7 cellular contexts compared by ENCODE assay signal in genomic region chr6:38425788-38426488, GRCh38.
DNase-seq lines count a peak whose midpoint lies in the region; ATAC-seq, FAIRE-seq and TF ChIP-seq lines count a peak whose summit lies in the region.
"Not testable (repeated sequence)": the region's sequence is repeated elsewhere in the genome, so short reads cannot be mapped to it uniquely, and the experiment has no call there.

No MANE protein-coding gene starts in this region.

- CTCF ChIA-PET in A549 (lab: Yijun Ruan, JAX), result interaction anchor here (1.1 to 1.8 kb wide), 2 partner anchors 15 to 22 kb away, joined by 3 to 4 read pairs; no protein-coding TSS in a partner anchor
- CTCF ChIA-PET in HEK293 (lab: Yijun Ruan, JAX), result interaction anchor here (0.6 to 0.7 kb wide), 2 partner anchors 95 to 727 kb away, joined by 3 to 4 read pairs; no protein-coding TSS in a partner anchor
- CTCF ChIA-PET in K562 (lab: Yijun Ruan, JAX; ENCODE audit: low intra/inter-chr PET ratio), result not testable (repeated sequence)

- in situ Hi-C loops in K562 (cut with MboI), result not testable (repeated sequence)

- POLR2A ChIA-PET in A549 (lab: Yijun Ruan, JAX), result not testable (repeated sequence)
- POLR2A ChIA-PET in HEK293 (lab: Yijun Ruan, JAX), result interaction anchor here (1.5 kb wide), 1 partner anchor 9 kb away, joined by 4 read pairs; no protein-coding TSS in a partner anchor
- POLR2A ChIA-PET in K562 (lab: Yijun Ruan, JAX), result interaction anchor here (1.0 kb wide), 1 partner anchor 17 kb away, joined by 4 read pairs; no protein-coding TSS in a partner anchor

- ATAC-seq in A549, K562: not testable (repeated sequence)
- peak; percentile 44 for ATAC-seq in esophagus mucosa

- H3K79me2 ChIP-seq in K562 (ENCODE audit: control insufficient read depth, insufficient read depth, low read length); mesendoderm (ENCODE audit: control insufficient read depth, insufficient read depth, low read length): not testable (repeated sequence)

- TF ChIP-seq CTCF in A549 (IDR thresholded peaks at IDR 0.05); HEK293 (tag by site-specific recombination; IDR thresholded peaks at IDR 0.05); K562 (IDR thresholded peaks at IDR 0.05 in 2 of 3, conservative IDR thresholded peaks at IDR 0.05 in 1 of 3; ENCODE audit: insufficient read depth in 2 of 3, low read depth in 1 of 3, low read length in 3 of 3); type B pancreatic cell (conservative IDR thresholded peaks at IDR 0.05): not testable (repeated sequence)

- not testable (repeated sequence) for H3K36me3 Mint-ChIP-seq in type B pancreatic cell

- H2BK15ac ChIP-seq in mesendoderm (replicated peaks; ENCODE audit: low read depth), result not testable (repeated sequence)

- H3K27ac ChIP-seq in A549; HEK293 (ENCODE audit: extremely low read depth, low read depth, low read length); K562 (ENCODE audit: extremely low read depth, low read depth, low read length); mesendoderm (ENCODE audit: low read depth, low read length): not testable (repeated sequence)

- intact Hi-C loops in K562 (cut with micrococcal nuclease), result not testable (repeated sequence)

- not testable (repeated sequence) for H4K5ac ChIP-seq in mesendoderm (ENCODE audit: low read length)

- not testable (repeated sequence) for H3K9me3 Mint-ChIP-seq in type B pancreatic cell

- not testable (repeated sequence) for H4K20me1 ChIP-seq in K562 (replicated peaks; ENCODE audit: control insufficient read depth, insufficient read depth, low read length)

- not testable (repeated sequence) for H3K23ac ChIP-seq in mesendoderm (ENCODE audit: low read length)

- H3K4ac ChIP-seq in mesendoderm (ENCODE audit: low read depth, low read length), result peak overlapping the region; percentile 49

- FAIRE-seq in A549 (lab: Jason Lieb, UNC); K562 (lab: Jason Lieb, UNC): not testable (repeated sequence)

- H3K36me3 ChIP-seq in HEK293 (ENCODE audit: control insufficient read depth in 2 of 2, insufficient read depth in 1 of 2, low read length in 2 of 2); K562 (ENCODE audit: control insufficient read depth, insufficient read depth, low read length); mesendoderm (ENCODE audit: control insufficient read depth, insufficient read depth, low read length): not testable (repeated sequence)

- H3K9me1 ChIP-seq in K562 (ENCODE audit: control insufficient read depth, insufficient read depth, low read length), result not testable (repeated sequence)

- not testable (repeated sequence) for TF ChIP-seq POLR2A in A549 (IDR thresholded peaks at IDR 0.05; ENCODE audit: low read length); K562 (conservative IDR thresholded peaks at IDR 0.05)

- TF ChIP-seq RAD21 in A549 (conservative IDR thresholded peaks at IDR 0.05 in 1 of 2, IDR thresholded peaks at IDR 0.05 in 1 of 2); K562 (CRISPR knock-in tag; conservative IDR thresholded peaks at IDR 0.05 in 1 of 2, IDR thresholded peaks at IDR 0.05 in 1 of 2): not testable (repeated sequence)

- not testable (repeated sequence) for BruUV-seq in K562 (replicated peaks; lab: Mats Ljungman, UMichigan)

- TF ChIP-seq EP300 in A549 (IDR thresholded peaks at IDR 0.05); K562 (IDR thresholded peaks at IDR 0.05; ENCODE audit: low read length): not testable (repeated sequence)

- H3K4me3 Mint-ChIP-seq in type B pancreatic cell, result not testable (repeated sequence)

- H3K27me3 Mint-ChIP-seq in type B pancreatic cell, result not testable (repeated sequence)

- H3K27me3 ChIP-seq in K562 (ENCODE audit: control insufficient read depth in 2 of 2, insufficient read depth in 2 of 2, low read length in 2 of 2), result peaks cover 17 to 23% of the 10 kb centered on the region in 2 experiments; a peak in 4 of 5 replicates
- H3K27me3 ChIP-seq in mesendoderm (ENCODE audit: insufficient read depth, low read length, poor library complexity), result not testable (repeated sequence)

- not testable (repeated sequence) for H3K79me1 ChIP-seq in mesendoderm (ENCODE audit: low read length)

- H3K4me2 ChIP-seq in A549; K562 (ENCODE audit: insufficient read depth, low read length); mesendoderm (ENCODE audit: low read length): not testable (repeated sequence)

- not testable (repeated sequence) for H3K4me1 ChIP-seq in A549; K562 (replicated peaks in 1 of 2; ENCODE audit: control insufficient read depth in 2 of 2, insufficient read depth in 2 of 2, low read length in 2 of 2); mesendoderm (ENCODE audit: control insufficient read depth, low read depth, low read length)
- peaks cover 10% of the 10 kb centered on the region for H3K4me1 ChIP-seq in HEK293 (ENCODE audit: control insufficient read depth, insufficient read depth, low read length)

- H3K4me1 Mint-ChIP-seq in type B pancreatic cell (ENCODE audit: unreplicated experiment), result peaks cover 21% of the 10 kb centered on the region

- H2AFZ ChIP-seq in K562 (ENCODE audit: low read depth, low read length), result not testable (repeated sequence)

- not testable (repeated sequence) for H2BK120ac ChIP-seq in mesendoderm (ENCODE audit: low read depth, low read length)

- not testable (repeated sequence) for H3K9ac ChIP-seq in K562 (ENCODE audit: insufficient read depth in 1 of 2, low read depth in 2 of 2, low read length in 2 of 2); mesendoderm (ENCODE audit: low read length)

- H3K9me3 ChIP-seq in A549; HEK293 (ENCODE audit: control insufficient read depth, insufficient read depth, low read depth, low read length); K562 (replicated peaks; ENCODE audit: control insufficient read depth, insufficient read depth, low read depth, low read length): not testable (repeated sequence)

- peak overlapping the region; percentile 28 for H4K8ac ChIP-seq in mesendoderm (ENCODE audit: low read depth, low read length)

- H3K56ac ChIP-seq in mesendoderm (ENCODE audit: low read length), result peak overlapping the region; percentile 49

- H3K4me3 ChIP-seq in A549; HEK293 (ENCODE audit: low read depth, low read length); K562; mesendoderm (ENCODE audit: low read length): not testable (repeated sequence)

- peak overlapping the region; percentile 18 for H3K27ac Mint-ChIP-seq in type B pancreatic cell

- DNase-seq in A549 (ENCODE audit: low read depth in 1 of 2, low spot score in 1 of 2); K562 (ENCODE audit: extremely low read depth in 1 of 4, low spot score in 3 of 4); mesendoderm; type B pancreatic cell (ENCODE audit: extremely low spot score, unreplicated experiment): not testable (repeated sequence)
- peak; percentile 23 for DNase-seq in NCI-H748 (lab: John Stamatoyannopoulos, UW; ENCODE audit: unreplicated experiment)

- H2BK5ac ChIP-seq in mesendoderm (ENCODE audit: low read length), result not testable (repeated sequence)

- H2AK5ac ChIP-seq in mesendoderm (ENCODE audit: low read length), result not testable (repeated sequence)

- 85% methylated on average over 11 of the region's 11 CpGs for WGBS in A549 (ENCODE audit: missing lambda C conversion rate)
- 3% methylated on average over 11 of the region's 11 CpGs for WGBS in K562 (ENCODE audit: insufficient coverage, low coverage, missing lambda C conversion rate)
- WGBS in mesendoderm (ENCODE audit: extremely low coverage, insufficient coverage, low lambda C conversion rate), result no CpG with 5 or more reads among the region's 11 CpGs

- H3K18ac ChIP-seq in mesendoderm (ENCODE audit: low read length), result peak overlapping the region; percentile 34

TF ChIP-seq in A549, 52 proteins besides CTCF, POLR2A, EP300 and RAD21:
- peak; percentile 7 for TF ChIP-seq MAFK (IDR thresholded peaks at IDR 0.05; ENCODE audit: partially characterized antibody)

TF ChIP-seq in HEK293, 187 proteins besides CTCF, POLR2A, EP300 and RAD21:
- TF ChIP-seq, protein P1, sequence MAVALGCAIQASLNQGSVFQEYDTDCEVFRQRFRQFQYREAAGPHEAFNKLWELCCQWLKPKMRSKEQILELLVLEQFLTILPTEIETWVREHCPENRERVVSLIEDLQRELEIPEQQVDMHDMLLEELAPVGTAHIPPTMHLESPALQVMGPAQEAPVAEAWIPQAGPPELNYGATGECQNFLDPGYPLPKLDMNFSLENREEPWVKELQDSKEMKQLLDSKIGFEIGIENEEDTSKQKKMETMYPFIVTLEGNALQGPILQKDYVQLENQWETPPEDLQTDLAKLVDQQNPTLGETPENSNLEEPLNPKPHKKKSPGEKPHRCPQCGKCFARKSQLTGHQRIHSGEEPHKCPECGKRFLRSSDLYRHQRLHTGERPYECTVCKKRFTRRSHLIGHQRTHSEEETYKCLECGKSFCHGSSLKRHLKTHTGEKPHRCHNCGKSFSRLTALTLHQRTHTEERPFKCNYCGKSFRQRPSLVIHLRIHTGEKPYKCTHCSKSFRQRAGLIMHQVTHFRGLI (tag by site-specific recombination; IDR thresholded peaks at IDR 0.05), result peak; percentile 99

TF ChIP-seq in K562, 482 proteins besides CTCF, POLR2A, EP300 and RAD21:
- TF ChIP-seq ZNF316 (IDR thresholded peaks at IDR 0.05), result peak; percentile 60
- peak; percentile 60 for TF ChIP-seq C11orf30 (IDR thresholded peaks at IDR 0.05; ENCODE audit: low read depth)
- peak; percentile 39; the same call in 1 of the 2 replicates for TF ChIP-seq MAFG (tag; conservative IDR thresholded peaks at IDR 0.05)
